Comparison of ENCODE assay signal across 1 cellular context in genomic region chr1:9233942-9234222, GRCh38.
TF ChIP-seq lines count a peak whose summit lies in the region.

No MANE protein-coding gene starts in this region.

TF ChIP-seq in H1, 55 proteins besides CTCF, POLR2A, EP300 and RAD21:
- TF ChIP-seq RXRA (IDR thresholded peaks at IDR 0.05; ENCODE audit: insufficient read depth, low read depth, low read length) = no peak
- no peak for TF ChIP-seq BCL11A (IDR thresholded peaks at IDR 0.05; ENCODE audit: low read depth in 2 of 2, low read length in 2 of 2)
- no peak for TF ChIP-seq SP4 (IDR thresholded peaks at IDR 0.05; ENCODE audit: low read length)
- TF ChIP-seq RFX5 (IDR thresholded peaks at IDR 0.05; ENCODE audit: borderline replicate concordance, low read depth, low read length) = no peak
- TF ChIP-seq JUN (IDR thresholded peaks at IDR 0.05; ENCODE audit: low read depth, low read length) = no peak
- no peak for TF ChIP-seq SRF (IDR thresholded peaks at IDR 0.05; ENCODE audit: low read depth, low read length)
- TF ChIP-seq ZNF274 (IDR thresholded peaks at IDR 0.05; ENCODE audit: borderline replicate concordance, extremely low read depth, low read length) = no peak
- no peak for TF ChIP-seq SP2 (IDR thresholded peaks at IDR 0.05; ENCODE audit: low read length)
- no peak for TF ChIP-seq POLR2AphosphoS5 (IDR thresholded peaks at IDR 0.05; ENCODE audit: low read depth, low read length)
- TF ChIP-seq HDAC6 (IDR thresholded peaks at IDR 0.05; ENCODE audit: low read depth, low read length) = no peak
- no peak for TF ChIP-seq NANOG (IDR thresholded peaks at IDR 0.05; ENCODE audit: insufficient read depth, low read depth, low read length, poor library complexity, severe bottlenecking)
- no peak for TF ChIP-seq TCF12 (IDR thresholded peaks at IDR 0.05; ENCODE audit: low read depth, low read length)
- no peak for TF ChIP-seq MAFK (IDR thresholded peaks at IDR 0.05; ENCODE audit: low read depth, low read length)
- no peak for TF ChIP-seq SAP30 (IDR thresholded peaks at IDR 0.05; ENCODE audit: insufficient read depth, insufficient replicate concordance, low read length)
- TF ChIP-seq SIX5 (IDR thresholded peaks at IDR 0.05; ENCODE audit: low read depth, low read length) = no peak
- TF ChIP-seq FOSL1 (IDR thresholded peaks at IDR 0.05; ENCODE audit: insufficient read depth, low read depth, low read length) = no peak
- TF ChIP-seq GTF2F1 (IDR thresholded peaks at IDR 0.05; ENCODE audit: borderline replicate concordance, low read depth, low read length) = no peak
- TF ChIP-seq CREB1 (IDR thresholded peaks at IDR 0.05) = no peak
- TF ChIP-seq SP1 (IDR thresholded peaks at IDR 0.05; ENCODE audit: low read depth, low read length) = no peak
- no peak for TF ChIP-seq JUND (IDR thresholded peaks at IDR 0.05; ENCODE audit: low read length)
